In genomic region chr16:7086842-7087616, GRCh38 we compare ENCODE assay signal across 9 cellular contexts.
A peak's percentile ranks its signal among the peaks of the same experiment; 100 is the strongest.
DNase-seq lines count a peak whose midpoint lies in the region; ATAC-seq and TF ChIP-seq lines count a peak whose summit lies in the region.
"Had no signal": no experiment of that assay in that cellular context is flagged by ENCODE, and none has a peak within 500 bp of the region (broad histone marks: within the 10 kb centered on the region; RNA-seq: fewer than 3 reads in every experiment).

No MANE protein-coding gene starts in this region.

- no peaks in the 10 kb centered on the region for H3K9me3 Mint-ChIP-seq in neural crest cell

- H3K4me1 ChIP-seq in colonic mucosa, result no peaks in the 10 kb centered on the region

- TF ChIP-seq CTCF in colonic mucosa (IDR thresholded peaks at IDR 0.05), result no peak
- TF ChIP-seq CTCF in neural crest cell (conservative IDR thresholded peaks at IDR 0.05), result peak; percentile 65

- peak overlapping the region; percentile 12 for H3K4me3 Mint-ChIP-seq in neural crest cell
- H3K4me3 Mint-ChIP-seq: activated naive CD4-positive, alpha-beta T cell treated with anti-CD3 and anti-CD28 coated beads, Interleukin-2, amount 10 ng/mL, durations not matched to agents 7 days and 5 days had no signal

- no peak overlapping the region for H3K27ac Mint-ChIP-seq in neural crest cell (ENCODE audit: unreplicated experiment)
- H3K27ac Mint-ChIP-seq: activated naive CD4-positive, alpha-beta T cell treated with anti-CD3 and anti-CD28 coated beads, Interleukin-2, amount 10 ng/mL, durations not matched to agents 7 days and 5 days had no signal

- no peaks in the 10 kb centered on the region for H3K9me3 ChIP-seq in colonic mucosa

- no peak overlapping the region for H3K4me3 ChIP-seq in colonic mucosa

- peaks cover 27% of the 10 kb centered on the region for H3K27me3 Mint-ChIP-seq in neural crest cell (ENCODE audit: low read depth)
- H3K27me3 Mint-ChIP-seq: activated naive CD4-positive, alpha-beta T cell treated with anti-CD3 and anti-CD28 coated beads, Interleukin-2, amount 10 ng/mL, durations not matched to agents 7 days and 5 days had no signal

- H3K9ac ChIP-seq in colonic mucosa (ENCODE audit: low read depth in 2 of 2, low read length in 2 of 2), result no peak overlapping the region

- H3K27me3 ChIP-seq in colonic mucosa, result no peaks in the 10 kb centered on the region

- H3K27ac ChIP-seq in colonic mucosa, result no peak overlapping the region

- H3K36me3 ChIP-seq in colonic mucosa, result no peaks in the 10 kb centered on the region

- peak; percentile 71 for DNase-seq in DMS79 treated with DMSO at 0.1 percent for 48 hours (lab: John Stamatoyannopoulos, UW)
- DNase-seq in NCI-H2029 (lab: John Stamatoyannopoulos, UW), result peak; percentile 26
- DNase-seq in colonic mucosa, result peak; percentile 18
- DNase-seq in neural crest cell (ENCODE audit: low read depth, low spot score), result peak; percentile 64
- DNase-seq in activated CD4-positive, CD25-positive, alpha-beta regulatory T cell treated with anti-CD3 and anti-CD28 coated beads, Interleukin-2, amount 50 U/mL, for 72 hours, result no peak
- DNase-seq in activated effector memory CD4-positive, alpha-beta T cell treated with Interleukin-2 at 50 U/mL for 16 hours, result no peak
- no peak for DNase-seq in NCI-H2107 (lab: John Stamatoyannopoulos, UW)
- DNase-seq: activated naive CD4-positive, alpha-beta T cell treated with anti-CD3 and anti-CD28 coated beads, Interleukin-2, amount 10 ng/mL, durations not matched to agents 7 days and 5 days had no signal

- intact Hi-C loops in colonic mucosa (cut with DNase I), result no loop called here

- H3K4me1 Mint-ChIP-seq in neural crest cell, result peaks cover 51% of the 10 kb centered on the region
- H3K4me1 Mint-ChIP-seq: activated naive CD4-positive, alpha-beta T cell treated with anti-CD3 and anti-CD28 coated beads, Interleukin-2, amount 10 ng/mL, durations not matched to agents 7 days and 5 days had no signal

- no peaks in the 10 kb centered on the region for H3K36me3 Mint-ChIP-seq in neural crest cell (ENCODE audit: low read depth)
- H3K36me3 Mint-ChIP-seq: activated naive CD4-positive, alpha-beta T cell treated with anti-CD3 and anti-CD28 coated beads, Interleukin-2, amount 10 ng/mL, durations not matched to agents 7 days and 5 days had no signal

- no peak for ATAC-seq in GM21447 (IDR thresholded peaks at IDR 0.05; ENCODE audit: unreplicated experiment)

Comparison
In these comparisons a context has a peak if more than half of its experiments do, and no peak if none do; other contexts are left out.
1. DNase-seq: peak in DMS79 treated with DMSO at 0.1 percent for 48 hours (single experiment), NCI-H2029 (single experiment), colonic mucosa (single experiment) and neural crest cell (single experiment); none in activated CD4-positive, CD25-positive, alpha-beta regulatory T cell treated with anti-CD3 and anti-CD28 coated beads, Interleukin-2, amount 50 U/mL, for 72 hours (single experiment), activated effector memory CD4-positive, alpha-beta T cell treated with Interleukin-2 at 50 U/mL for 16 hours (single experiment) and NCI-H2107 (single experiment).